ENCODE assay signal across 1 cellular context in the genomic region with DNA sequence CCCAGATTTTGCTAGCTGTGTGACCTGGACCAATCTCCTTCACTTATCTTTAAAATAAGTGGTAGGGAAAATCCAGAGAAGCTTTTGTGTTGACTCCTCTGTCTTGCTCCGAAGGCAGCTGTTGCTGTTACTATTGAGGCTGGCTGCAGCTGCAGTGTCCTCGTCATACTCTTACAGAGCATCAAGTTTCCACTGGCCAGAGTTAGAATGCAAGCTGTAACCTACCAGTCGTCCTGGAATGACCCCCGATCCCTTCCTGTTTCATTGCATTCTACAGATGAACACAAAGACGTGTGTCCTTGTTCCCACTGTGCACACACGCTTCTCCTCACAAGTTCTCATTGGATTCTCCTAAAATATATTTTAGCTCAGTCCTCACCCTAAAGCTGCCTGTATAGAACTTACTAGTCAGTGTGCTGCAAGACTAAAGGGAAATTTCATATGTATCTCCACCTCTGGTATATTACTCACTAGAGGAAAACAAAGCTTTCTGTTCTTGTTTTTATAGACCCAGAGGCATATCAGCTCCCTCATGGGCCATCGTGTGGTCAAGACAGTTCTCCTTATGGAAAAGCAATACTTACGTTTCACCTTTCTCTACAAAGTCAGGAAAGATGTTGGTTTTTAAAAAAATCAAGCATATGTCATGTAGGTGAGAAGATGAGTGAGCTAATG.
TF ChIP-seq lines count a peak whose summit lies in the region.

No MANE protein-coding gene starts in this region.

TF ChIP-seq in GM23338, 12 proteins besides CTCF, POLR2A, EP300 and RAD21 (continued from another document):
- TF ChIP-seq, protein P1, sequence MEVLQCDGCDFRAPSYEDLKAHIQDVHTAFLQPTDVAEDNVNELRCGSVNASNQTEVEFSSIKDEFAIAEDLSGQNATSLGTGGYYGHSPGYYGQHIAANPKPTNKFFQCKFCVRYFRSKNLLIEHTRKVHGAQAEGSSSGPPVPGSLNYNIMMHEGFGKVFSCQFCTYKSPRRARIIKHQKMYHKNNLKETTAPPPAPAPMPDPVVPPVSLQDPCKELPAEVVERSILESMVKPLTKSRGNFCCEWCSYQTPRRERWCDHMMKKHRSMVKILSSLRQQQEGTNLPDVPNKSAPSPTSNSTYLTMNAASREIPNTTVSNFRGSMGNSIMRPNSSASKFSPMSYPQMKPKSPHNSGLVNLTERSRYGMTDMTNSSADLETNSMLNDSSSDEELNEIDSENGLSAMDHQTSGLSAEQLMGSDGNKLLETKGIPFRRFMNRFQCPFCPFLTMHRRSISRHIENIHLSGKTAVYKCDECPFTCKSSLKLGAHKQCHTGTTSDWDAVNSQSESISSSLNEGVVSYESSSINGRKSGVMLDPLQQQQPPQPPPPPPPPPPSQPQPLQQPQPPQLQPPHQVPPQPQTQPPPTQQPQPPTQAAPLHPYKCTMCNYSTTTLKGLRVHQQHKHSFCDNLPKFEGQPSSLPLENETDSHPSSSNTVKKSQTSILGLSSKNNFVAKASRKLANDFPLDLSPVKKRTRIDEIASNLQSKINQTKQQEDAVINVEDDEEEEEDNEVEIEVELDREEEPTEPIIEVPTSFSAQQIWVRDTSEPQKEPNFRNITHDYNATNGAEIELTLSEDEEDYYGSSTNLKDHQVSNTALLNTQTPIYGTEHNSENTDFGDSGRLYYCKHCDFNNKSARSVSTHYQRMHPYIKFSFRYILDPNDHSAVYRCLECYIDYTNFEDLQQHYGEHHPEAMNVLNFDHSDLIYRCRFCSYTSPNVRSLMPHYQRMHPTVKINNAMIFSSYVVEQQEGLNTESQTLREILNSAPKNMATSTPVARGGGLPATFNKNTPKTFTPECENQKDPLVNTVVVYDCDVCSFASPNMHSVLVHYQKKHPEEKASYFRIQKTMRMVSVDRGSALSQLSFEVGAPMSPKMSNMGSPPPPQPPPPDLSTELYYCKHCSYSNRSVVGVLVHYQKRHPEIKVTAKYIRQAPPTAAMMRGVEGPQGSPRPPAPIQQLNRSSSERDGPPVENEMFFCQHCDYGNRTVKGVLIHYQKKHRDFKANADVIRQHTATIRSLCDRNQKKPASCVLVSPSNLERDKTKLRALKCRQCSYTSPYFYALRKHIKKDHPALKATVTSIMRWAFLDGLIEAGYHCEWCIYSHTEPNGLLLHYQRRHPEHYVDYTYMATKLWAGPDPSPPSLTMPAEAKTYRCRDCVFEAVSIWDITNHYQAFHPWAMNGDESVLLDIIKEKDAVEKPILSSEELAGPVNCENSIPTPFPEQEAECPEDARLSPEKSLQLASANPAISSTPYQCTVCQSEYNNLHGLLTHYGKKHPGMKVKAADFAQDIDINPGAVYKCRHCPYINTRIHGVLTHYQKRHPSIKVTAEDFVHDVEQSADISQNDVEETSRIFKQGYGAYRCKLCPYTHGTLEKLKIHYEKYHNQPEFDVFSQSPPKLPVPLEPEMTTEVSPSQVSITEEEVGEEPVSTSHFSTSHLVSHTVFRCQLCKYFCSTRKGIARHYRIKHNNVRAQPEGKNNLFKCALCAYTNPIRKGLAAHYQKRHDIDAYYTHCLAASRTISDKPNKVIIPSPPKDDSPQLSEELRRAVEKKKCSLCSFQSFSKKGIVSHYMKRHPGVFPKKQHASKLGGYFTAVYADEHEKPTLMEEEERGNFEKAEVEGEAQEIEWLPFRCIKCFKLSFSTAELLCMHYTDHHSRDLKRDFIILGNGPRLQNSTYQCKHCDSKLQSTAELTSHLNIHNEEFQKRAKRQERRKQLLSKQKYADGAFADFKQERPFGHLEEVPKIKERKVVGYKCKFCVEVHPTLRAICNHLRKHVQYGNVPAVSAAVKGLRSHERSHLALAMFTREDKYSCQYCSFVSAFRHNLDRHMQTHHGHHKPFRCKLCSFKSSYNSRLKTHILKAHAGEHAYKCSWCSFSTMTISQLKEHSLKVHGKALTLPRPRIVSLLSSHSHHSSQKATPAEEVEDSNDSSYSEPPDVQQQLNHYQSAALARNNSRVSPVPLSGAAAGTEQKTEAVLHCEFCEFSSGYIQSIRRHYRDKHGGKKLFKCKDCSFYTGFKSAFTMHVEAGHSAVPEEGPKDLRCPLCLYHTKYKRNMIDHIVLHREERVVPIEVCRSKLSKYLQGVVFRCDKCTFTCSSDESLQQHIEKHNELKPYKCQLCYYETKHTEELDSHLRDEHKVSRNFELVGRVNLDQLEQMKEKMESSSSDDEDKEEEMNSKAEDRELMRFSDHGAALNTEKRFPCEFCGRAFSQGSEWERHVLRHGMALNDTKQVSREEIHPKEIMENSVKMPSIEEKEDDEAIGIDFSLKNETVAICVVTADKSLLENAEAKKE (CRISPR knock-in tag; IDR thresholded peaks at IDR 0.05) = no peak
- TF ChIP-seq EZH2phosphoT487 (IDR thresholded peaks at IDR 0.05; ENCODE audit: unreplicated experiment) (no peak), NANOG (IDR thresholded peaks at IDR 0.05; ENCODE audit: borderline replicate concordance) (no peak)
- TF ChIP-seq, protein P2, sequence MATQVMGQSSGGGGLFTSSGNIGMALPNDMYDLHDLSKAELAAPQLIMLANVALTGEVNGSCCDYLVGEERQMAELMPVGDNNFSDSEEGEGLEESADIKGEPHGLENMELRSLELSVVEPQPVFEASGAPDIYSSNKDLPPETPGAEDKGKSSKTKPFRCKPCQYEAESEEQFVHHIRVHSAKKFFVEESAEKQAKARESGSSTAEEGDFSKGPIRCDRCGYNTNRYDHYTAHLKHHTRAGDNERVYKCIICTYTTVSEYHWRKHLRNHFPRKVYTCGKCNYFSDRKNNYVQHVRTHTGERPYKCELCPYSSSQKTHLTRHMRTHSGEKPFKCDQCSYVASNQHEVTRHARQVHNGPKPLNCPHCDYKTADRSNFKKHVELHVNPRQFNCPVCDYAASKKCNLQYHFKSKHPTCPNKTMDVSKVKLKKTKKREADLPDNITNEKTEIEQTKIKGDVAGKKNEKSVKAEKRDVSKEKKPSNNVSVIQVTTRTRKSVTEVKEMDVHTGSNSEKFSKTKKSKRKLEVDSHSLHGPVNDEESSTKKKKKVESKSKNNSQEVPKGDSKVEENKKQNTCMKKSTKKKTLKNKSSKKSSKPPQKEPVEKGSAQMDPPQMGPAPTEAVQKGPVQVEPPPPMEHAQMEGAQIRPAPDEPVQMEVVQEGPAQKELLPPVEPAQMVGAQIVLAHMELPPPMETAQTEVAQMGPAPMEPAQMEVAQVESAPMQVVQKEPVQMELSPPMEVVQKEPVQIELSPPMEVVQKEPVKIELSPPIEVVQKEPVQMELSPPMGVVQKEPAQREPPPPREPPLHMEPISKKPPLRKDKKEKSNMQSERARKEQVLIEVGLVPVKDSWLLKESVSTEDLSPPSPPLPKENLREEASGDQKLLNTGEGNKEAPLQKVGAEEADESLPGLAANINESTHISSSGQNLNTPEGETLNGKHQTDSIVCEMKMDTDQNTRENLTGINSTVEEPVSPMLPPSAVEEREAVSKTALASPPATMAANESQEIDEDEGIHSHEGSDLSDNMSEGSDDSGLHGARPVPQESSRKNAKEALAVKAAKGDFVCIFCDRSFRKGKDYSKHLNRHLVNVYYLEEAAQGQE (IDR thresholded peaks at IDR 0.05; ENCODE audit: unreplicated experiment) = no peak
